ENCODE assay signal across 14 cellular contexts in the genomic region with DNA sequence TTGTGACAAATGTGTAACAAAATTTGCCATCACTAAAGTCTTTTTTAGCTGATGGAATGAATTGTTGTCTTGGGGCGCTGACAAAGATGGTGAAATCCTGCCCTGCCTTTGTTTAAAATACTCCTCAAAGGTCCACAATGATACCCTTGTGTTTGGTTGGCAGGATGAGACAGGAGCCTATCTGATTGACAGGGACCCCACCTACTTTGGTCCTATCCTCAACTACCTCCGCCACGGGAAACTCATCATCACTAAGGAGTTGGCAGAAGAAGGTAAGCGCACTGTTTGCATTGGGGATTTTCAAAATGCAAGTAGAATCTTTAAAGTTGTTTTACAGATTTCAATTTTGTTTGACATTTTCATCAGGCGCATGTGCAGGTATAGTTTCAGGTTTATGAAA. TPM values are rescaled to one million over a fixed set of nuclear protein-coding genes. Genes with fewer than 3 reads are reported as not detected.
DNase-seq lines count a peak whose midpoint lies in the region; ATAC-seq and TF ChIP-seq lines count a peak whose summit lies in the region.
"Had no signal": no experiment of that assay in that cellular context is flagged by ENCODE, and none has a peak within 500 bp of the region (broad histone marks: within the 10 kb centered on the region; RNA-seq: fewer than 3 reads in every experiment).

No MANE protein-coding gene starts in this region.

- H3K9me3 Mint-ChIP-seq in activated CD4-positive, alpha-beta T cell treated with anti-CD3 and anti-CD28 coated beads for 36 hours (ENCODE audit: low read depth) = no peaks in the 10 kb centered on the region
- H3K9me3 Mint-ChIP-seq in activated CD4-positive, alpha-beta T cell treated with anti-CD3 and anti-CD28 coated beads, Interleukin-2, amount 10 ng/mL, durations not matched to agents 7 days and 5 days = no peaks in the 10 kb centered on the region
- H3K9me3 Mint-ChIP-seq in glutamatergic neuron (ENCODE audit: unreplicated experiment) = peaks cover 6% of the 10 kb centered on the region
- H3K9me3 Mint-ChIP-seq in stimulated activated effector memory CD8-positive, alpha-beta T cell treated with anti-CD3 and anti-CD28 coated beads, Interleukin-12 subunit alpha, Interleukin-12 subunit beta, amount 100 ng/mL, for 72 hours = no peaks in the 10 kb centered on the region
- no peaks in the 10 kb centered on the region for H3K9me3 Mint-ChIP-seq in effector memory CD8-positive, alpha-beta T cell

- DNase-seq in activated CD4-positive, alpha-beta T cell treated with anti-CD3 and anti-CD28 coated beads for 36 hours = no peak
- DNase-seq in activated CD4-positive, alpha-beta T cell treated with anti-CD3 and anti-CD28 coated beads, Interleukin-2, amount 10 ng/mL, durations not matched to agents 7 days and 5 days = no peak
- DNase-seq in glutamatergic neuron (no peak), Kasumi-1 (lab: John Stamatoyannopoulos, UW) (no peak), NCI-H1436 treated with DMSO at 0.1 percent for 48 hours (lab: John Stamatoyannopoulos, UW) (no peak)
- DNase-seq in stimulated activated effector memory CD8-positive, alpha-beta T cell treated with anti-CD3 and anti-CD28 coated beads, Interleukin-12 subunit alpha, Interleukin-12 subunit beta, amount 100 ng/mL, for 72 hours (ENCODE audit: low spot score in 2 of 2) = no peak
- DNase-seq in effector memory CD8-positive, alpha-beta T cell = no peak
- DNase-seq: activated CD4-positive, alpha-beta T cell treated with anti-CD3 and anti-CD28 coated beads for 4 hours; activated naive CD4-positive, alpha-beta T cell; mucosa of descending colon; NCI-H1105; NCI-H526 treated with DMSO at 0.1 percent for 48 hours had no signal

- peak overlapping the region; percentile 35 for H3K27ac Mint-ChIP-seq in activated CD4-positive, alpha-beta T cell treated with anti-CD3 and anti-CD28 coated beads for 36 hours
- no peak overlapping the region for H3K27ac Mint-ChIP-seq in activated CD4-positive, alpha-beta T cell treated with anti-CD3 and anti-CD28 coated beads, Interleukin-2, amount 10 ng/mL, durations not matched to agents 7 days and 5 days
- no peak overlapping the region for H3K27ac Mint-ChIP-seq in glutamatergic neuron (ENCODE audit: unreplicated experiment)
- H3K27ac Mint-ChIP-seq in stimulated activated effector memory CD8-positive, alpha-beta T cell treated with anti-CD3 and anti-CD28 coated beads, Interleukin-12 subunit alpha, Interleukin-12 subunit beta, amount 100 ng/mL, for 72 hours = peak overlapping the region; percentile 92
- no peak overlapping the region for H3K27ac Mint-ChIP-seq in effector memory CD8-positive, alpha-beta T cell

- no peaks in the 10 kb centered on the region for H3K27me3 Mint-ChIP-seq in activated CD4-positive, alpha-beta T cell treated with anti-CD3 and anti-CD28 coated beads for 36 hours
- H3K27me3 Mint-ChIP-seq in activated CD4-positive, alpha-beta T cell treated with anti-CD3 and anti-CD28 coated beads, Interleukin-2, amount 10 ng/mL, durations not matched to agents 7 days and 5 days = no peaks in the 10 kb centered on the region
- H3K27me3 Mint-ChIP-seq in glutamatergic neuron (ENCODE audit: unreplicated experiment) = peaks cover 4% of the 10 kb centered on the region
- H3K27me3 Mint-ChIP-seq in effector memory CD8-positive, alpha-beta T cell = no peaks in the 10 kb centered on the region

- H3K4me3 Mint-ChIP-seq in activated CD4-positive, alpha-beta T cell treated with anti-CD3 and anti-CD28 coated beads for 36 hours = peak overlapping the region; percentile 99
- H3K4me3 Mint-ChIP-seq in activated CD4-positive, alpha-beta T cell treated with anti-CD3 and anti-CD28 coated beads, Interleukin-2, amount 10 ng/mL, durations not matched to agents 7 days and 5 days = no peak overlapping the region
- H3K4me3 Mint-ChIP-seq in glutamatergic neuron (ENCODE audit: unreplicated experiment) = peak overlapping the region; percentile 16
- H3K4me3 Mint-ChIP-seq in stimulated activated effector memory CD8-positive, alpha-beta T cell treated with anti-CD3 and anti-CD28 coated beads, Interleukin-12 subunit alpha, Interleukin-12 subunit beta, amount 100 ng/mL, for 72 hours = no peak overlapping the region
- H3K4me3 Mint-ChIP-seq in effector memory CD8-positive, alpha-beta T cell = no peak overlapping the region

- no peak for ATAC-seq in activated CD4-positive, alpha-beta T cell treated with anti-CD3 and anti-CD28 coated beads for 36 hours
- no peak for ATAC-seq in stimulated activated effector memory CD8-positive, alpha-beta T cell treated with anti-CD3 and anti-CD28 coated beads, Interleukin-12 subunit alpha, Interleukin-12 subunit beta, amount 100 ng/mL, for 72 hours
- ATAC-seq in effector memory CD8-positive, alpha-beta T cell (replicated peaks) = no peak
- ATAC-seq: mucosa of descending colon had no signal

- intact Hi-C loops in activated CD4-positive, alpha-beta T cell treated with anti-CD3 and anti-CD28 coated beads for 36 hours (cut with DNase I, micrococcal nuclease) = loop anchor here in 1 of 2 experiments (5.0 kb wide), 2 partner anchors 63 to 158 kb away; partner anchors contain the start of gene NUP85

- TF ChIP-seq CTCF in VCaP (conservative IDR thresholded peaks at IDR 0.05) (no peak), glutamatergic neuron (IDR thresholded peaks at IDR 0.05; ENCODE audit: partially characterized antibody, unreplicated experiment) (no peak)

- peak overlapping the region; percentile 88 for H3K27ac ChIP-seq in VCaP
- H3K27ac ChIP-seq: HL-60 had no signal

- POLR2A ChIA-PET in activated CD4-positive, alpha-beta T cell treated with anti-CD3 and anti-CD28 coated beads for 36 hours (lab: Charles Lee) = interaction anchor here (0.9 kb wide), 1 partner anchor 14 kb away, joined by 4 read pairs; no protein-coding TSS in a partner anchor
- POLR2A ChIA-PET in activated CD4-positive, alpha-beta T cell treated with anti-CD3 and anti-CD28 coated beads, Interleukin-2, amount 10 ng/mL, durations not matched to agents 7 days and 5 days (lab: Charles Lee) = no interaction called here

- peaks cover 37% of the 10 kb centered on the region for H3K4me1 Mint-ChIP-seq in activated CD4-positive, alpha-beta T cell treated with anti-CD3 and anti-CD28 coated beads for 36 hours
- peaks cover 45% of the 10 kb centered on the region for H3K4me1 Mint-ChIP-seq in activated CD4-positive, alpha-beta T cell treated with anti-CD3 and anti-CD28 coated beads, Interleukin-2, amount 10 ng/mL, durations not matched to agents 7 days and 5 days
- peaks cover 5% of the 10 kb centered on the region for H3K4me1 Mint-ChIP-seq in glutamatergic neuron (ENCODE audit: low read depth, unreplicated experiment)
- H3K4me1 Mint-ChIP-seq in stimulated activated effector memory CD8-positive, alpha-beta T cell treated with anti-CD3 and anti-CD28 coated beads, Interleukin-12 subunit alpha, Interleukin-12 subunit beta, amount 100 ng/mL, for 72 hours = peaks cover 38% of the 10 kb centered on the region
- H3K4me1 Mint-ChIP-seq in effector memory CD8-positive, alpha-beta T cell (ENCODE audit: low read depth in 2 of 2) = peaks cover 21 to 38% of the 10 kb centered on the region in 2 donors

- CTCF ChIA-PET in activated CD4-positive, alpha-beta T cell treated with anti-CD3 and anti-CD28 coated beads for 36 hours (lab: Charles Lee) = interaction anchor here (0.6 to 3.7 kb wide), 13 partner anchors 10 to 313 kb away, joined by 3 to 20 read pairs (median 3); partner anchors contain the start of gene NUP85
- CTCF ChIA-PET in activated CD4-positive, alpha-beta T cell treated with anti-CD3 and anti-CD28 coated beads, Interleukin-2, amount 10 ng/mL, durations not matched to agents 7 days and 5 days (lab: Charles Lee) = interaction anchor here (0.8 to 2.8 kb wide), 5 partner anchors 11 to 236 kb away, joined by 3 to 17 read pairs (median 5); no protein-coding TSS in a partner anchor

- H3K36me3 Mint-ChIP-seq in activated CD4-positive, alpha-beta T cell treated with anti-CD3 and anti-CD28 coated beads for 36 hours (ENCODE audit: low read depth) = peaks cover 25% of the 10 kb centered on the region
- H3K36me3 Mint-ChIP-seq in activated CD4-positive, alpha-beta T cell treated with anti-CD3 and anti-CD28 coated beads, Interleukin-2, amount 10 ng/mL, durations not matched to agents 7 days and 5 days (ENCODE audit: low read depth) = peaks cover 26% of the 10 kb centered on the region
- no peaks in the 10 kb centered on the region for H3K36me3 Mint-ChIP-seq in glutamatergic neuron (ENCODE audit: unreplicated experiment)
- H3K36me3 Mint-ChIP-seq in stimulated activated effector memory CD8-positive, alpha-beta T cell treated with anti-CD3 and anti-CD28 coated beads, Interleukin-12 subunit alpha, Interleukin-12 subunit beta, amount 100 ng/mL, for 72 hours = peaks cover 51% of the 10 kb centered on the region
- peaks cover 51% of the 10 kb centered on the region for H3K36me3 Mint-ChIP-seq in effector memory CD8-positive, alpha-beta T cell (ENCODE audit: insufficient read depth)

RNA-seq across cellular contexts. Expression of gene KCTD2, which starts 2.0 kb away (rescaled TPM):
- 10 to 100 TPM; 15.3 to 16.7 TPM for total RNA-seq in activated CD4-positive, alpha-beta T cell treated with anti-CD3 and anti-CD28 coated beads for 36 hours
- total RNA-seq in activated CD4-positive, alpha-beta T cell treated with anti-CD3 and anti-CD28 coated beads, Interleukin-2, amount 10 ng/mL, durations not matched to agents 7 days and 5 days = 10 to 100 TPM; 21.7 TPM
- total RNA-seq in glutamatergic neuron (ENCODE audit: unreplicated experiment) = 23.4 TPM

RNA-seq across cellular contexts. Expression of gene ATP5PD, which starts 2.3 kb away (rescaled TPM):
- total RNA-seq in activated CD4-positive, alpha-beta T cell treated with anti-CD3 and anti-CD28 coated beads for 36 hours = 100 to 1,000 TPM; 194 to 237 TPM
- 100 to 1,000 TPM; 252 to 259 TPM for total RNA-seq in activated CD4-positive, alpha-beta T cell treated with anti-CD3 and anti-CD28 coated beads, Interleukin-2, amount 10 ng/mL, durations not matched to agents 7 days and 5 days
- 139 TPM for total RNA-seq in glutamatergic neuron (ENCODE audit: unreplicated experiment)

RNA-seq across cellular contexts. Expression of gene MRPL58, which starts 36.6 kb away (rescaled TPM):
- 10 to 100 TPM; 64.6 to 66.5 TPM for total RNA-seq in activated CD4-positive, alpha-beta T cell treated with anti-CD3 and anti-CD28 coated beads for 36 hours
- total RNA-seq in activated CD4-positive, alpha-beta T cell treated with anti-CD3 and anti-CD28 coated beads, Interleukin-2, amount 10 ng/mL, durations not matched to agents 7 days and 5 days = 10 to 100 TPM; 41.2 to 46.2 TPM
- total RNA-seq in glutamatergic neuron (ENCODE audit: unreplicated experiment) = 22.2 TPM

RNA-seq across cellular contexts. Expression of gene SLC16A5, which starts 38.7 kb away (rescaled TPM):
- 1 to 10 TPM; 6.0 to 6.5 TPM for total RNA-seq in activated CD4-positive, alpha-beta T cell treated with anti-CD3 and anti-CD28 coated beads for 36 hours
- total RNA-seq in activated CD4-positive, alpha-beta T cell treated with anti-CD3 and anti-CD28 coated beads, Interleukin-2, amount 10 ng/mL, durations not matched to agents 7 days and 5 days = 10 to 100 TPM; 11.4 to 12.2 TPM
- total RNA-seq in glutamatergic neuron (ENCODE audit: unreplicated experiment) = 1.1 TPM

Comparison
In these comparisons a context has a peak if more than half of its experiments do, and no peak if none do; other contexts are left out.
1. H3K27ac Mint-ChIP-seq: peak in activated CD4-positive, alpha-beta T cell treated with anti-CD3 and anti-CD28 coated beads for 36 hours (single experiment) and stimulated activated effector memory CD8-positive, alpha-beta T cell treated with anti-CD3 and anti-CD28 coated beads, Interleukin-12 subunit alpha, Interleukin-12 subunit beta, amount 100 ng/mL, for 72 hours (single experiment); none in activated CD4-positive, alpha-beta T cell treated with anti-CD3 and anti-CD28 coated beads, Interleukin-2, amount 10 ng/mL, durations not matched to agents 7 days and 5 days (single experiment), glutamatergic neuron (single experiment) and effector memory CD8-positive, alpha-beta T cell (0 of 2).
2. H3K4me3 Mint-ChIP-seq: peak in activated CD4-positive, alpha-beta T cell treated with anti-CD3 and anti-CD28 coated beads for 36 hours (single experiment) and glutamatergic neuron (single experiment); none in activated CD4-positive, alpha-beta T cell treated with anti-CD3 and anti-CD28 coated beads, Interleukin-2, amount 10 ng/mL, durations not matched to agents 7 days and 5 days (single experiment), stimulated activated effector memory CD8-positive, alpha-beta T cell treated with anti-CD3 and anti-CD28 coated beads, Interleukin-12 subunit alpha, Interleukin-12 subunit beta, amount 100 ng/mL, for 72 hours (single experiment) and effector memory CD8-positive, alpha-beta T cell (0 of 2).